ENCODE assay signal across 8 cellular contexts in genomic region chr4:73067971-73068394, GRCh38. TPM values are rescaled to one million over a fixed set of nuclear protein-coding genes. Genes with fewer than 3 reads are reported as not detected.
A peak's percentile ranks its signal among the peaks of the same experiment; 100 is the strongest.
DNase-seq lines count a peak whose midpoint lies in the region; ATAC-seq and TF ChIP-seq lines count a peak whose summit lies in the region.

No MANE protein-coding gene starts in this region.

- no peak overlapping the region for H3K14ac ChIP-seq in neuronal stem cell (ENCODE audit: low read length)

- intact Hi-C loops in OCI-LY7 (cut with micrococcal nuclease; ENCODE audit: unreplicated experiment), result loop anchor here (5.0 to 10.0 kb wide), 2 partner anchors 539 to 587 kb away; no protein-coding TSS in a partner anchor

- no peaks in the 10 kb centered on the region for H3K79me1 ChIP-seq in neuronal stem cell (ENCODE audit: low read depth, low read length)

- H2BK5ac ChIP-seq in neuronal stem cell (ENCODE audit: low read length), result no peak overlapping the region

- H4K91ac ChIP-seq in neuronal stem cell (ENCODE audit: low read depth, low read length, poor library complexity), result no peak overlapping the region

- H3K9me3 ChIP-seq in OCI-LY7 (ENCODE audit: low read length) (no peaks in the 10 kb centered on the region), ectodermal cell (ENCODE audit: control insufficient read depth, low read length) (no peaks in the 10 kb centered on the region), neuronal stem cell (replicated peaks in 1 of 2; ENCODE audit: control insufficient read depth in 2 of 2, insufficient read depth in 1 of 2, low read depth in 1 of 2, low read length in 2 of 2) (no peaks in the 10 kb centered on the region)

- peaks cover 18% of the 10 kb centered on the region; the same call in 1 of the 2 replicates for H3K79me2 ChIP-seq in OCI-LY7 (ENCODE audit: insufficient read depth, low read depth, low read length)

- no peak for TF ChIP-seq CTCF in OCI-LY7 (conservative IDR thresholded peaks at IDR 0.05; ENCODE audit: low read length)

- no peak overlapping the region for H2BK15ac ChIP-seq in neuronal stem cell (ENCODE audit: low read length)

- no peaks in the 10 kb centered on the region for H4K20me1 ChIP-seq in OCI-LY7 (ENCODE audit: insufficient read depth, low read length)

- peak overlapping the region; percentile 88 for H2AFZ ChIP-seq in OCI-LY7 (ENCODE audit: low read length)
- peak overlapping the region; percentile 92 for H2AFZ ChIP-seq in neuronal stem cell (ENCODE audit: low read length)

- no peak overlapping the region for H2BK12ac ChIP-seq in neuronal stem cell (ENCODE audit: low read length)

- H3K27me3 ChIP-seq in ectodermal cell (ENCODE audit: control insufficient read depth, insufficient read depth, low read length, poor library complexity, severe bottlenecking) (no peaks in the 10 kb centered on the region), neuronal stem cell (ENCODE audit: control insufficient read depth in 3 of 3, insufficient read depth in 3 of 3, low read depth in 1 of 3, low read length in 3 of 3) (no peaks in the 10 kb centered on the region)

- ATAC-seq in HG02852 (IDR thresholded peaks at IDR 0.05; ENCODE audit: unreplicated experiment) (no peak), HG03025 (IDR thresholded peaks at IDR 0.05; ENCODE audit: low FRiP score, unreplicated experiment) (no peak), GM19328 (IDR thresholded peaks at IDR 0.05; ENCODE audit: unreplicated experiment) (no peak)

- no peak overlapping the region for H3K23ac ChIP-seq in neuronal stem cell (ENCODE audit: low read depth, low read length, poor library complexity)

- H3K18ac ChIP-seq in neuronal stem cell (ENCODE audit: low read length), result no peak overlapping the region

- H3K9me2 ChIP-seq in OCI-LY7 (ENCODE audit: insufficient read depth, low read length), result no peaks in the 10 kb centered on the region

- DNase-seq in ELR (ENCODE audit: low read depth) (peak; percentile 53), OCI-LY7 (ENCODE audit: low spot score) (peak; percentile 41), neuronal stem cell (ENCODE audit: low spot score) (no peak), epidermal melanocyte (ENCODE audit: insufficient read length, low spot score) (no peak)

- no peak overlapping the region for H4K8ac ChIP-seq in neuronal stem cell (ENCODE audit: low read depth, low read length)

- no peak overlapping the region for H3K4ac ChIP-seq in neuronal stem cell (ENCODE audit: low read length)

- BruUV-seq in OCI-LY7 (replicated peaks; lab: Mats Ljungman, UMichigan), result TSS peak; percentile 58

- H3K36me3 ChIP-seq in OCI-LY7 (ENCODE audit: insufficient read depth, low read length), result peaks cover 54% of the 10 kb centered on the region
- H3K36me3 ChIP-seq in ectodermal cell (ENCODE audit: control insufficient read depth, insufficient read depth, low read length), result no peaks in the 10 kb centered on the region
- H3K36me3 ChIP-seq in neuronal stem cell (replicated peaks in 1 of 2; ENCODE audit: control insufficient read depth in 2 of 2, insufficient read depth in 2 of 2, low read length in 2 of 2), result peaks cover 2 to 52% of the 10 kb centered on the region in 2 donors

- H2BK120ac ChIP-seq in neuronal stem cell (ENCODE audit: low read depth, low read length), result no peak overlapping the region

- H2AK5ac ChIP-seq in neuronal stem cell (ENCODE audit: low read depth, low read length), result no peak overlapping the region

- CTCF ChIA-PET in OCI-LY7 (lab: Charles Lee; ENCODE audit: unreplicated experiment), result no interaction called here

- peak overlapping the region; percentile 93 for H3K4me2 ChIP-seq in OCI-LY7 (ENCODE audit: low read length)
- H3K4me2 ChIP-seq in neuronal stem cell (ENCODE audit: insufficient read depth, low read length, poor library complexity, severe bottlenecking), result no peak overlapping the region

- H3K4me3 ChIP-seq in OCI-LY7 (ENCODE audit: low read depth, low read length, poor library complexity, severe bottlenecking), result peak overlapping the region; percentile 81
- H3K4me3 ChIP-seq in ectodermal cell (ENCODE audit: insufficient read depth, low read depth, low read length), result peak overlapping the region; percentile 94
- peak overlapping the region in 1 of 2 donors; percentile 81 for H3K4me3 ChIP-seq in neuronal stem cell (ENCODE audit: low read length in 2 of 2)

- H3K27ac ChIP-seq in OCI-LY7 (ENCODE audit: low read depth, low read length, poor library complexity, severe bottlenecking) (peak overlapping the region; percentile 93), ectodermal cell (ENCODE audit: insufficient read depth, low read depth, low read length, poor library complexity, severe bottlenecking) (no peak overlapping the region), neuronal stem cell (replicated peaks; ENCODE audit: low read length) (no peak overlapping the region)

- H3K9ac ChIP-seq in neuronal stem cell (ENCODE audit: low read depth, low read length, poor library complexity), result no peak overlapping the region

- H3K4me1 ChIP-seq in OCI-LY7 (ENCODE audit: insufficient read depth, low read length, poor library complexity, severe bottlenecking) (peaks cover 15% of the 10 kb centered on the region), ectodermal cell (ENCODE audit: control insufficient read depth, insufficient read depth, low read length) (no peaks in the 10 kb centered on the region), neuronal stem cell (ENCODE audit: control insufficient read depth in 2 of 2, insufficient read depth in 1 of 2, low read depth in 1 of 2, low read length in 2 of 2) (peaks cover 0 to 13% of the 10 kb centered on the region in 2 donors)

- WGBS in ectodermal cell, 2 experiments, result 50 to 95% methylated on average over 2 to 4 of the region's 4 CpGs
- no CpG with 5 or more reads among the region's 4 CpGs for WGBS in neuronal stem cell (ENCODE audit: extremely low coverage in 2 of 2, insufficient read length in 2 of 2, insufficient replicate concordance in 1 of 2), 2 donors

- POLR2A ChIA-PET in OCI-LY7 (lab: Charles Lee), result interaction anchor here (0.8 to 1.2 kb wide), 3 partner anchors 56 to 549 kb away, joined by 3 to 6 read pairs (median 5); no protein-coding TSS in a partner anchor

RNA-seq across cellular contexts. Expression of gene COX18, which starts 1.5 kb away (rescaled TPM):
- total RNA-seq in OCI-LY7 (2014; rRNA removed; shearing (Covaris generic)), result 14.3 and 16.9 TPM in 2 replicates
- total RNA-seq in OCI-LY7 (2022), result 23.4 and 23.5 TPM in 2 replicates
- 21.1 TPM for polyA plus RNA-seq in ectodermal cell (2013, experiment 1 of 4)
- 17.8 TPM for polyA plus RNA-seq in ectodermal cell (2013, experiment 2 of 4)
- 14.6 TPM for polyA plus RNA-seq in ectodermal cell (2013, experiment 3 of 4)
- 14.4 TPM for polyA plus RNA-seq in ectodermal cell (2013, experiment 4 of 4)
- polyA plus RNA-seq in neuronal stem cell (2013, experiment 1 of 2), result 17.7 TPM
- polyA plus RNA-seq in neuronal stem cell (2013, experiment 2 of 2), result 18.1 TPM

Comparison
In these comparisons a context has a peak if more than half of its experiments do, and no peak if none do; other contexts are left out.
1. DNase-seq: peak in ELR (single experiment) and OCI-LY7 (single experiment); none in neuronal stem cell (single experiment) and epidermal melanocyte (single experiment).